In the genomic region with DNA sequence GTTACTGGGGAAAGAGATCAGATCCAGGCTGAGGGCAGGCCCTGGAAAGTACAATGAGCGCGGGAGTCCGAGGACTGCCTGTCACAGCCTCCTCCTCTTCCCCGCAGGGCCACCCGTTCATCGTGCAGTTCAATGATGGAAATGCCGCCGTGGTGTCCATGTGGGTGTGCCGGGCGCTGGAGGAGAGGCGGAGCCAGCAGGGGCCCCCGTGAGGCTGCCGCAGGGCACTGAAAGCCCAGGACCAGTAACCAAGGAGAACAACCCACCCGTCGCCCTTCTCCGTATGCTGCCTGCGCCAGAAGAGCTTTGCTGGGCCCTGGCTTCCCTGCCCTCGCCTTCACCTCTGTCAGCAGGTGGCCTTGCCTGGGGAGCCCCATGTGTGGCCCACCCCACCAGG, we compare ENCODE assay signal across 22 cellular contexts. TPM values are rescaled to one million over a fixed set of nuclear protein-coding genes. Genes with fewer than 3 reads are reported as not detected.
DNase-seq lines count a peak whose midpoint lies in the region; ATAC-seq, FAIRE-seq and TF ChIP-seq lines count a peak whose summit lies in the region.
"Had no signal": no experiment of that assay in that cellular context is flagged by ENCODE, and none has a peak within 500 bp of the region (broad histone marks: within the 10 kb centered on the region; RNA-seq: fewer than 3 reads in every experiment).

No MANE protein-coding gene starts in this region.

- H3K79me1 ChIP-seq in H1 (ENCODE audit: low read depth, low read length) = no peaks in the 10 kb centered on the region
- H3K79me1 ChIP-seq in neuronal stem cell (ENCODE audit: low read depth, low read length) = no peaks in the 10 kb centered on the region

- peak overlapping the region in 6 of 11 experiments; percentile 14 to 67 (median 33); a peak in 6 of 22 replicates for H3K9ac ChIP-seq in BLaER1 treated with 17β-estradiol and CSF1 and Interleukin-3, amounts not matched to agents 10 nM and 100 nM
- H3K9ac ChIP-seq in H1 (replicated peaks in 1 of 4; ENCODE audit: extremely low read depth in 1 of 4, low read depth in 3 of 4, low read length in 3 of 4) (no peak overlapping the region), neuronal stem cell (ENCODE audit: low read depth, low read length, poor library complexity) (no peak overlapping the region)

- TF ChIP-seq CTCF in HEK293 (tag by site-specific recombination; IDR thresholded peaks at IDR 0.05) (no peak), H1 (IDR thresholded peaks at IDR 0.05; ENCODE audit: control extremely low read depth in 1 of 3, insufficient read depth in 1 of 3, low read depth in 1 of 3, low read length in 3 of 3) (no peak)

- H2AFZ ChIP-seq in H1 (ENCODE audit: low read length) (no peak overlapping the region), neuronal stem cell (ENCODE audit: low read length) (no peak overlapping the region)
- H2AFZ ChIP-seq: GM23338 had no signal

- peaks cover 26 to 71% (median 63%) of the 10 kb centered on the region in 10 experiments for H3K4me1 ChIP-seq in BLaER1 treated with 17β-estradiol and CSF1 and Interleukin-3, amounts not matched to agents 10 nM and 100 nM
- no peaks in the 10 kb centered on the region for H3K4me1 ChIP-seq in HEK293 (ENCODE audit: control insufficient read depth, insufficient read depth, low read length)
- peaks cover 0 to 24% (median 15%) of the 10 kb centered on the region in 4 experiments; a peak in 6 of 7 replicates for H3K4me1 ChIP-seq in H1 (replicated peaks in 1 of 4; ENCODE audit: control insufficient read depth in 3 of 4, insufficient read depth in 4 of 4, low read length in 3 of 4)
- peaks cover 22 to 36% of the 10 kb centered on the region in 2 donors for H3K4me1 ChIP-seq in neuronal stem cell (ENCODE audit: control insufficient read depth in 2 of 2, insufficient read depth in 1 of 2, low read depth in 1 of 2, low read length in 2 of 2)
- H3K4me1 ChIP-seq: A549, Caco-2 had no signal

- H4K91ac ChIP-seq in H1 (replicated peaks; ENCODE audit: insufficient read length, low read length) = no peak overlapping the region
- no peak overlapping the region for H4K91ac ChIP-seq in neuronal stem cell (ENCODE audit: low read depth, low read length, poor library complexity)

- DNase-seq in H1 (ENCODE audit: low read depth in 1 of 2, low spot score in 2 of 2) (peak in 1 of 2 experiments; percentile 39), neuronal stem cell (ENCODE audit: low spot score) (no peak), T-helper 9 cell (no peak)
- DNase-seq: MV-4-11, NCI-H1105 treated with DMSO at 0.1 percent for 48 hours, NCI-H2171, PC-3 had no signal

- H4K5ac ChIP-seq in H1 (ENCODE audit: insufficient read length, low read depth, low read length) = no peak overlapping the region

- H4K20me1 ChIP-seq in BLaER1 treated with 17β-estradiol and CSF1 and Interleukin-3, amounts not matched to agents 10 nM and 100 nM = peaks cover 0 to 25% (median 0%) of the 10 kb centered on the region in 11 experiments; a peak in 3 of 22 replicates
- no peaks in the 10 kb centered on the region for H4K20me1 ChIP-seq in H1 (replicated peaks in 1 of 2; ENCODE audit: control insufficient read depth in 1 of 2, insufficient read depth in 2 of 2, low read length in 2 of 2)

- H3K36me3 ChIP-seq in BLaER1 treated with 17β-estradiol and CSF1 and Interleukin-3, amounts not matched to agents 10 nM and 100 nM = peaks cover 0 to 12% (median 0%) of the 10 kb centered on the region in 11 experiments; a peak in 2 of 22 replicates
- H3K36me3 ChIP-seq in HEK293 (ENCODE audit: control insufficient read depth in 2 of 2, insufficient read depth in 1 of 2, low read length in 2 of 2) = no peaks in the 10 kb centered on the region
- no peaks in the 10 kb centered on the region for H3K36me3 ChIP-seq in H1 (ENCODE audit: control insufficient read depth in 2 of 4, insufficient read depth in 4 of 4, low read length in 3 of 4)
- no peaks in the 10 kb centered on the region for H3K36me3 ChIP-seq in neuronal stem cell (replicated peaks in 1 of 2; ENCODE audit: control insufficient read depth in 2 of 2, insufficient read depth in 2 of 2, low read length in 2 of 2)

- TF ChIP-seq RAD21 in H1 (IDR thresholded peaks at IDR 0.05 in 1 of 2, conservative IDR thresholded peaks at IDR 0.05 in 1 of 2; ENCODE audit: low read depth in 2 of 2, low read length in 2 of 2) = no peak

- POLR2A ChIA-PET in HEK293 (lab: Yijun Ruan, JAX) = no interaction called here
- POLR2A ChIA-PET in H1 (lab: Charles Lee; ENCODE audit: partially characterized antibody) = no interaction called here

- H3K4ac ChIP-seq in H1 (replicated peaks; ENCODE audit: insufficient read length, low read depth, low read length) (no peak overlapping the region), neuronal stem cell (ENCODE audit: low read length) (peak overlapping the region; percentile 39)

- H3K27ac ChIP-seq in BLaER1 treated with 17β-estradiol and CSF1 and Interleukin-3, amounts not matched to agents 10 nM and 100 nM = peak overlapping the region in 6 of 11 experiments; percentile 39 to 66 (median 56); a peak in 9 of 22 replicates
- H3K27ac ChIP-seq in HEK293 (ENCODE audit: extremely low read depth, low read depth, low read length) (no peak overlapping the region), H1 (ENCODE audit: low read depth, low read length) (no peak overlapping the region), neuronal stem cell (replicated peaks; ENCODE audit: low read length) (no peak overlapping the region)
- H3K27ac ChIP-seq: A549, SK-N-MC had no signal

- H3K23ac ChIP-seq in H1 (ENCODE audit: insufficient read length) = no peak overlapping the region
- no peak overlapping the region for H3K23ac ChIP-seq in neuronal stem cell (ENCODE audit: low read depth, low read length, poor library complexity)

- H2BK120ac ChIP-seq in H1 (replicated peaks; ENCODE audit: low read depth, low read length) = no peak overlapping the region
- peak overlapping the region; percentile 16 for H2BK120ac ChIP-seq in neuronal stem cell (ENCODE audit: low read depth, low read length)

- H2BK5ac ChIP-seq in H1 (ENCODE audit: low read depth, low read length) (0 out of 2 replicates have a peak overlapping the region, but pooled peaks have one; percentile 27), neuronal stem cell (ENCODE audit: low read length) (no peak overlapping the region)

- 89% methylated on average over 17 of the region's 18 CpGs; no CpG with 5 or more reads in 1 of the 2 experiments for WGBS in H1 (ENCODE audit: extremely low coverage in 1 of 2, insufficient coverage in 1 of 2, insufficient read length in 1 of 2, insufficient replicate concordance in 2 of 2, low coverage in 1 of 2, low lambda C conversion rate in 2 of 2, missing lambda C conversion rate in 1 of 2), 2 experiments
- no CpG with 5 or more reads among the region's 18 CpGs for WGBS in neuronal stem cell (ENCODE audit: extremely low coverage in 2 of 2, insufficient read length in 2 of 2, insufficient replicate concordance in 1 of 2), 2 donors

- H3K4me2 ChIP-seq in BLaER1 treated with 17β-estradiol and CSF1 and Interleukin-3, amounts not matched to agents 10 nM and 100 nM = peak overlapping the region; percentile 54 to 91 (median 74); a peak in 21 of 22 replicates
- H3K4me2 ChIP-seq in H1 (ENCODE audit: insufficient read depth in 1 of 2, low read depth in 2 of 2, low read length in 2 of 2) = no peak overlapping the region
- no peak overlapping the region for H3K4me2 ChIP-seq in neuronal stem cell (ENCODE audit: insufficient read depth, low read length, poor library complexity, severe bottlenecking)
- H3K4me2 ChIP-seq: A549, GM23338 had no signal

- H4K8ac ChIP-seq in H1 (ENCODE audit: extremely low read depth, insufficient read depth, low read length) = no peak overlapping the region
- H4K8ac ChIP-seq in neuronal stem cell (ENCODE audit: low read depth, low read length) = no peak overlapping the region

- TF ChIP-seq POLR2A in H1 (IDR thresholded peaks at IDR 0.05; ENCODE audit: control extremely low read depth in 1 of 2, low read depth in 2 of 2, low read length in 2 of 2) = no peak

- FAIRE-seq in H1 (lab: Jason Lieb, UNC) = no peak
- FAIRE-seq: A549, GM12891 had no signal

- H3K27me3 ChIP-seq in BLaER1 treated with 17β-estradiol and CSF1 and Interleukin-3, amounts not matched to agents 10 nM and 100 nM = no peaks in the 10 kb centered on the region
- no peaks in the 10 kb centered on the region; a peak in 2 of 7 replicates for H3K27me3 ChIP-seq in H1 (replicated peaks in 1 of 4; ENCODE audit: control insufficient read depth in 3 of 4, extremely low read depth in 1 of 4, insufficient read depth in 3 of 4, low read length in 3 of 4)
- no peaks in the 10 kb centered on the region for H3K27me3 ChIP-seq in neuronal stem cell (ENCODE audit: control insufficient read depth in 3 of 3, insufficient read depth in 3 of 3, low read depth in 1 of 3, low read length in 3 of 3)

- no peak for ATAC-seq in GM21423 (IDR thresholded peaks at IDR 0.05; ENCODE audit: unreplicated experiment)
- no peak for ATAC-seq in HG02798 (IDR thresholded peaks at IDR 0.05; ENCODE audit: poor library complexity, unreplicated experiment)
- ATAC-seq in GM18909 (IDR thresholded peaks at IDR 0.05; ENCODE audit: poor library complexity, unreplicated experiment) = no peak
- ATAC-seq: A549, PC-3 had no signal

- H2BK12ac ChIP-seq in H1 (ENCODE audit: low read depth, low read length) (peak overlapping the region; percentile 88; the same call in 1 of the 2 replicates), neuronal stem cell (ENCODE audit: low read length) (no peak overlapping the region)

- no peaks in the 10 kb centered on the region for H3K79me2 ChIP-seq in H1 (ENCODE audit: control insufficient read depth in 1 of 2, insufficient read depth in 2 of 2, low read length in 2 of 2)

- TF ChIP-seq EP300 in H1 (IDR thresholded peaks at IDR 0.05; ENCODE audit: borderline replicate concordance in 1 of 2, low read depth in 2 of 2, low read length in 2 of 2) = no peak

- H3K23me2 ChIP-seq in H1 (ENCODE audit: low read depth, low read length) = no peaks in the 10 kb centered on the region

- no peak overlapping the region for H3K56ac ChIP-seq in H1 (replicated peaks; ENCODE audit: insufficient read length, low read depth, low read length)

- H3K9me3 ChIP-seq in BLaER1 treated with 17β-estradiol and CSF1 and Interleukin-3, amounts not matched to agents 10 nM and 100 nM (replicated peaks in 1 of 11) = no peaks in the 10 kb centered on the region
- H3K9me3 ChIP-seq in HEK293 (ENCODE audit: control insufficient read depth, insufficient read depth, low read depth, low read length) = no peaks in the 10 kb centered on the region
- H3K9me3 ChIP-seq in H1 (ENCODE audit: insufficient read depth in 2 of 2, low read depth in 1 of 2, low read length in 1 of 2) = no peaks in the 10 kb centered on the region
- H3K9me3 ChIP-seq in neuronal stem cell (replicated peaks in 1 of 2; ENCODE audit: control insufficient read depth in 2 of 2, insufficient read depth in 1 of 2, low read depth in 1 of 2, low read length in 2 of 2) = no peaks in the 10 kb centered on the region
- H3K9me3 ChIP-seq: A549, Caco-2 had no signal

- peak overlapping the region; percentile 56; the same call in 1 of the 2 replicates for H2AK5ac ChIP-seq in H1 (ENCODE audit: low read depth, low read length)
- H2AK5ac ChIP-seq in neuronal stem cell (ENCODE audit: low read depth, low read length) = peak overlapping the region; percentile 78

- no peak overlapping the region for H3K18ac ChIP-seq in H1 (ENCODE audit: extremely low read depth, low read length)
- H3K18ac ChIP-seq in neuronal stem cell (ENCODE audit: low read length) = peak overlapping the region; percentile 79

- H3K14ac ChIP-seq in H1 (ENCODE audit: insufficient read length) (no peak overlapping the region), neuronal stem cell (ENCODE audit: low read length) (no peak overlapping the region)

- CTCF ChIA-PET in HEK293 (lab: Yijun Ruan, JAX) = no interaction called here
- CTCF ChIA-PET in H1 (lab: Charles Lee; ENCODE audit: partially characterized antibody) = interaction anchor here (1.5 kb wide), 2 partner anchors 26 to 349 kb away, joined by 3 to 5 read pairs; no protein-coding TSS in a partner anchor

- H3K4me3 ChIP-seq in BLaER1 treated with 17β-estradiol and CSF1 and Interleukin-3, amounts not matched to agents 10 nM and 100 nM = no peak overlapping the region
- H3K4me3 ChIP-seq in HEK293 (ENCODE audit: low read depth, low read length) (no peak overlapping the region), H1 (ENCODE audit: extremely low read depth in 1 of 4, insufficient read depth in 2 of 4, low read depth in 3 of 4, low read length in 4 of 4) (no peak overlapping the region), neuronal stem cell (ENCODE audit: low read length in 2 of 2) (no peak overlapping the region)
- H3K4me3 ChIP-seq: A549, GM23338, SK-N-MC had no signal

- 0 out of 2 replicates have a peak overlapping the region, but pooled peaks have one; percentile 61 for H2BK15ac ChIP-seq in H1 (ENCODE audit: low read length)
- H2BK15ac ChIP-seq in neuronal stem cell (ENCODE audit: low read length) = peak overlapping the region; percentile 28

- H2BK20ac ChIP-seq in H1 (ENCODE audit: low read length) = no peak overlapping the region

RNA-seq across cellular contexts. Expression of a gene that starts 18.8 kb away (rescaled TPM):
- total RNA-seq in H1 (2021; fragmentation: NEBNext Ultra II Directional; extraction: Animal tissue kit (Norgen Biotek cat#: 25700)) = 0.11 TPM in 2 replicates
- polyA plus RNA-seq in H1 (2011; rRNA removed) = 0.03 and 0.08 TPM in 2 replicates
- polyA plus RNA-seq in H1 (2011; cell fraction: cytosol; rRNA removed) = 0.05 TPM
- 0.13 TPM for polyA plus RNA-seq in H1 (2011; cell fraction: nucleus; rRNA removed)
- polyA plus RNA-seq in H1 (2012, experiment 1 of 2) = 0.06 to 0.12 TPM (median 0.07 TPM) in 3 of 4 replicates, not detected in the other
- polyA plus RNA-seq in H1 (2012, experiment 2 of 2) = not detected
- polyA plus RNA-seq in H1 (2013, experiment 1 of 2) = 0.04 TPM
- polyA plus RNA-seq in H1 (2013, experiment 2 of 2) = 0.04 TPM
- not detected in 2 replicates for polyA minus RNA-seq in H1 (2011; rRNA and poly(A)+ RNA removed)
- not detected for polyA minus RNA-seq in H1 (2011; cell fraction: cytosol; rRNA and poly(A)+ RNA removed)
- 0.40 TPM for polyA minus RNA-seq in H1 (2011; cell fraction: nucleus; rRNA and poly(A)+ RNA removed)
- polyA plus RNA-seq in neuronal stem cell (2013, experiment 1 of 2) = 0.24 TPM
- 0.21 TPM for polyA plus RNA-seq in neuronal stem cell (2013, experiment 2 of 2)
- total RNA-seq: Caco-2, RPMI7951 had no signal
- polyA plus RNA-seq: GM23338, IgD-negative memory B cell had no signal

RNA-seq across cellular contexts. Expression of a gene that starts 33.3 kb away (rescaled TPM):
- total RNA-seq in H1 (2021; fragmentation: NEBNext Ultra II Directional; extraction: Animal tissue kit (Norgen Biotek cat#: 25700)) = not detected in 2 replicates
- polyA plus RNA-seq in H1 (2011; rRNA removed) = not detected in 2 replicates
- not detected for polyA plus RNA-seq in H1 (2011; cell fraction: cytosol; rRNA removed)
- not detected for polyA plus RNA-seq in H1 (2011; cell fraction: nucleus; rRNA removed)
- polyA plus RNA-seq in H1 (2012, experiment 1 of 2) = not detected in 4 replicates
- polyA plus RNA-seq in H1 (2012, experiment 2 of 2) = not detected
- polyA plus RNA-seq in H1 (2013, experiment 1 of 2) = not detected
- not detected for polyA plus RNA-seq in H1 (2013, experiment 2 of 2)
- under 0.01 TPM in 1 of 2 replicates, not detected in the other for polyA minus RNA-seq in H1 (2011; rRNA and poly(A)+ RNA removed)
- not detected for polyA minus RNA-seq in H1 (2011; cell fraction: cytosol; rRNA and poly(A)+ RNA removed)
- not detected for polyA minus RNA-seq in H1 (2011; cell fraction: nucleus; rRNA and poly(A)+ RNA removed)
- polyA plus RNA-seq in neuronal stem cell (2013, experiment 1 of 2) = not detected
- polyA plus RNA-seq in neuronal stem cell (2013, experiment 2 of 2) = not detected
- total RNA-seq: Caco-2; CD4-positive, alpha-beta memory T cell; G401; GM23338; PC-3; RPMI7951 had no signal
- polyA plus RNA-seq: A549; BJ; CD4-positive, alpha-beta memory T cell; GM23338; IgD-negative memory B cell had no signal

Comparison
In these comparisons a context has a peak if more than half of its experiments do, and no peak if none do; other contexts are left out.
1. H3K27ac ChIP-seq: peak in BLaER1 treated with 17β-estradiol and CSF1 and Interleukin-3, amounts not matched to agents 10 nM and 100 nM (6 of 11); none in HEK293 (single experiment), H1 (single experiment) and neuronal stem cell (single experiment).
2. H3K4me2 ChIP-seq: peak in BLaER1 treated with 17β-estradiol and CSF1 and Interleukin-3, amounts not matched to agents 10 nM and 100 nM (11 of 11); none in H1 (0 of 2) and neuronal stem cell (single experiment).
3. H3K9ac ChIP-seq: peak in BLaER1 treated with 17β-estradiol and CSF1 and Interleukin-3, amounts not matched to agents 10 nM and 100 nM (6 of 11); none in H1 (0 of 4) and neuronal stem cell (single experiment).